Comparison of ENCODE assay signal across 13 cellular contexts in genomic region chr7:130944997-130945396, GRCh38.
DNase-seq lines count a peak whose midpoint lies in the region; ATAC-seq, FAIRE-seq and TF ChIP-seq lines count a peak whose summit lies in the region.
"Had no signal": no experiment of that assay in that cellular context is flagged by ENCODE, and none has a peak within 500 bp of the region (broad histone marks: within the 10 kb centered on the region; RNA-seq: fewer than 3 reads in every experiment).

No MANE protein-coding gene starts in this region.

- DNase-seq in CD8-positive, alpha-beta memory T cell = no peak
- DNase-seq in astrocyte (ENCODE audit: low read depth) (no peak), osteoblast (ENCODE audit: insufficient read length, low spot score, missing footprints) (no peak), NCI-H2107 treated with DMSO at 0.1 percent for 48 hours (lab: John Stamatoyannopoulos, UW; ENCODE audit: unreplicated experiment) (no peak), SJCRH30 (no peak)
- DNase-seq: activated CD4-positive, alpha-beta T cell treated with anti-CD3 and anti-CD28 coated beads, Interleukin-2, amount 50 U/mL, for 1 hour; mucosa of descending colon; NCI-H1092 treated with DMSO at 0.1 percent for 48 hours; NCI-H524 treated with DMSO at 0.1 percent for 48 hours had no signal

- H3K36me3 Mint-ChIP-seq in CD8-positive, alpha-beta memory T cell = peaks cover 7 to 72% (median 15%) of the 10 kb centered on the region in 3 donors
- H3K36me3 Mint-ChIP-seq in astrocyte (ENCODE audit: low read depth, unreplicated experiment) = peaks cover 24% of the 10 kb centered on the region

- H3K27ac Mint-ChIP-seq in CD8-positive, alpha-beta memory T cell = peak overlapping the region; percentile 91 to 98 (median 94)
- no peak overlapping the region for H3K27ac Mint-ChIP-seq in astrocyte (ENCODE audit: unreplicated experiment)

- H3K4me3 Mint-ChIP-seq in CD8-positive, alpha-beta memory T cell = peak overlapping the region in 6 of 7 donors; percentile 25 to 81 (median 64)
- H3K4me3 Mint-ChIP-seq in astrocyte (ENCODE audit: unreplicated experiment) = no peak overlapping the region

- H3K4me2 ChIP-seq in astrocyte (ENCODE audit: low read length) (no peak overlapping the region), osteoblast (ENCODE audit: insufficient read depth, low read length) (peak overlapping the region; percentile 91)

- H3K9me3 Mint-ChIP-seq in CD8-positive, alpha-beta memory T cell = no peaks in the 10 kb centered on the region
- H3K9me3 Mint-ChIP-seq in astrocyte (ENCODE audit: unreplicated experiment) = no peaks in the 10 kb centered on the region

- H3K4me1 Mint-ChIP-seq in CD8-positive, alpha-beta memory T cell = peaks cover 84 to 88% (median 85%) of the 10 kb centered on the region in 3 donors
- H3K4me1 Mint-ChIP-seq in astrocyte (ENCODE audit: low read depth, unreplicated experiment) = peaks cover 16% of the 10 kb centered on the region

- H3K79me2 ChIP-seq in astrocyte (ENCODE audit: insufficient read depth, low read length) = peaks cover 98% of the 10 kb centered on the region
- peaks cover 98% of the 10 kb centered on the region for H3K79me2 ChIP-seq in osteoblast (ENCODE audit: insufficient read depth, low read length)

- H3K9me3 ChIP-seq in CD8-positive, alpha-beta memory T cell (ENCODE audit: low read length) = no peaks in the 10 kb centered on the region
- H3K9me3 ChIP-seq in astrocyte (ENCODE audit: insufficient read depth, low read depth, low read length) = no peaks in the 10 kb centered on the region
- H3K9me3 ChIP-seq in osteoblast (ENCODE audit: low read depth, low read length) = no peaks in the 10 kb centered on the region
- no peaks in the 10 kb centered on the region for H3K9me3 ChIP-seq in SJCRH30 (replicated peaks)
- H3K9me3 ChIP-seq: mucosa of descending colon had no signal

- POLR2A ChIA-PET in CD8-positive, alpha-beta memory T cell (lab: Charles Lee) = interaction anchor here (0.7 to 1.8 kb wide), 4 partner anchors 11 to 161 kb away, joined by 3 to 11 read pairs (median 3); no protein-coding TSS in a partner anchor

- H3K27ac ChIP-seq in CD8-positive, alpha-beta memory T cell (ENCODE audit: low read depth, low read length) = no peak overlapping the region
- no peak overlapping the region for H3K27ac ChIP-seq in astrocyte (ENCODE audit: low read depth, low read length)
- H3K27ac ChIP-seq in osteoblast (ENCODE audit: low read depth, low read length) = peak overlapping the region; percentile 97
- no peak overlapping the region for H3K27ac ChIP-seq in SJCRH30

- H2AFZ ChIP-seq in astrocyte (ENCODE audit: low read depth, low read length) (no peak overlapping the region), osteoblast (ENCODE audit: low read length) (no peak overlapping the region)

- H3K27me3 Mint-ChIP-seq in CD8-positive, alpha-beta memory T cell = peaks cover 0 to 3% of the 10 kb centered on the region in 2 donors
- H3K27me3 Mint-ChIP-seq in astrocyte (ENCODE audit: low read depth, unreplicated experiment) = no peaks in the 10 kb centered on the region

- no peak overlapping the region for H3K4me3 ChIP-seq in CD8-positive, alpha-beta memory T cell (ENCODE audit: low read length)
- H3K4me3 ChIP-seq in astrocyte (ENCODE audit: insufficient read depth, low read depth, low read length) (no peak overlapping the region), osteoblast (ENCODE audit: insufficient read depth, low read length) (no peak overlapping the region), SJCRH30 (no peak overlapping the region)
- H3K4me3 ChIP-seq: mucosa of descending colon had no signal

- H3K27me3 ChIP-seq in CD8-positive, alpha-beta memory T cell (ENCODE audit: insufficient read depth, low read length, poor library complexity, severe bottlenecking) = no peaks in the 10 kb centered on the region
- H3K27me3 ChIP-seq in astrocyte (ENCODE audit: insufficient read depth, low read length) (no peaks in the 10 kb centered on the region), osteoblast (ENCODE audit: insufficient read depth, low read length) (no peaks in the 10 kb centered on the region), SJCRH30 (no peaks in the 10 kb centered on the region)

- peaks cover 11% of the 10 kb centered on the region for H4K20me1 ChIP-seq in astrocyte (ENCODE audit: insufficient read depth, low read length)
- H4K20me1 ChIP-seq in osteoblast (ENCODE audit: insufficient read depth, low read length) = peaks cover 6% of the 10 kb centered on the region

- H3K9ac ChIP-seq in astrocyte (ENCODE audit: low read length) = no peak overlapping the region

- CTCF ChIA-PET in CD8-positive, alpha-beta memory T cell (lab: Charles Lee) = interaction anchor here (1.1 to 10.1 kb wide), 4 partner anchors 14 to 162 kb away, joined by 3 to 56 read pairs (median 4); no protein-coding TSS in a partner anchor

- FAIRE-seq in astrocyte (lab: Jason Lieb, UNC) = peak; percentile 54

- H3K4me1 ChIP-seq in CD8-positive, alpha-beta memory T cell (ENCODE audit: insufficient read depth, low read length) = peaks cover 83% of the 10 kb centered on the region
- peaks cover 18% of the 10 kb centered on the region for H3K4me1 ChIP-seq in astrocyte (ENCODE audit: insufficient read depth, low read length)
- H3K4me1 ChIP-seq in osteoblast (ENCODE audit: insufficient read depth, low read length) = peaks cover 71% of the 10 kb centered on the region
- H3K4me1 ChIP-seq in SJCRH30 = peaks cover 4% of the 10 kb centered on the region; the same call in 1 of the 2 replicates

- H3K36me3 ChIP-seq in CD8-positive, alpha-beta memory T cell (ENCODE audit: insufficient read depth, low read length) = peaks cover 4% of the 10 kb centered on the region
- no peaks in the 10 kb centered on the region for H3K36me3 ChIP-seq in astrocyte (ENCODE audit: insufficient read depth, low read length)
- peaks cover 23% of the 10 kb centered on the region for H3K36me3 ChIP-seq in osteoblast (ENCODE audit: insufficient read depth, low read length)
- H3K36me3 ChIP-seq in SJCRH30 = no peaks in the 10 kb centered on the region

- peak; percentile 2 for ATAC-seq in HG03439 (IDR thresholded peaks at IDR 0.05; ENCODE audit: unreplicated experiment)
- ATAC-seq in GM21381 (IDR thresholded peaks at IDR 0.05; ENCODE audit: unreplicated experiment) = no peak
- no peak for ATAC-seq in HG02571 (IDR thresholded peaks at IDR 0.05; ENCODE audit: unreplicated experiment)
- ATAC-seq: mucosa of descending colon, sciatic nerve had no signal

- TF ChIP-seq CTCF in astrocyte (IDR thresholded peaks at IDR 0.05; ENCODE audit: insufficient read depth, low read depth, low read length) = no peak
- no peak for TF ChIP-seq CTCF in osteoblast (IDR thresholded peaks at IDR 0.05; ENCODE audit: extremely low read depth, low read depth, low read length)
